ENCODE assay signal across 20 cellular contexts in genomic region chrX:120512627-120513026, GRCh38. TPM values are rescaled to one million over a fixed set of nuclear protein-coding genes. Genes with fewer than 3 reads are reported as not detected.
DNase-seq lines count a peak whose midpoint lies in the region; ATAC-seq and TF ChIP-seq lines count a peak whose summit lies in the region.
"Had no signal": no experiment of that assay in that cellular context is flagged by ENCODE, and none has a peak within 500 bp of the region (broad histone marks: within the 10 kb centered on the region; RNA-seq: fewer than 3 reads in every experiment).

No MANE protein-coding gene starts in this region.

- no peak overlapping the region for H3K27ac Mint-ChIP-seq in Calu3 (ENCODE audit: unreplicated experiment)
- H3K27ac Mint-ChIP-seq: HFFc6 had no signal

- no peaks in the 10 kb centered on the region for H3K4me1 ChIP-seq in muscle layer of duodenum (ENCODE audit: control insufficient read depth in 1 of 2, insufficient read depth in 2 of 2, low read length in 2 of 2)
- H3K4me1 ChIP-seq in esophagus squamous epithelium, result no peaks in the 10 kb centered on the region
- no peaks in the 10 kb centered on the region for H3K4me1 ChIP-seq in lower lobe of right lung
- H3K4me1 ChIP-seq: BE2C had no signal

- peak; percentile 7 for DNase-seq in Calu3
- peak; percentile 46 for DNase-seq in LoVo (ENCODE audit: low spot score)
- peak; percentile 29 for DNase-seq in kidney tubule cell (ENCODE audit: low spot score)
- DNase-seq in esophagus squamous epithelium (lab: John Stamatoyannopoulos, UW), result no peak
- DNase-seq in lower lobe of right lung, result no peak
- no peak for DNase-seq in NCI-H2107 treated with DMSO at 0.1 percent for 48 hours (lab: John Stamatoyannopoulos, UW; ENCODE audit: unreplicated experiment)
- no peak for DNase-seq in SIG-M5 treated with dmso at 0.1 percent for 504 hours (lab: John Stamatoyannopoulos, UW; ENCODE audit: unreplicated experiment)
- DNase-seq: BE2C; CD4-positive, CD25-positive, alpha-beta regulatory T cell; H7; HFFc6; NCI-H1105 treated with DMSO at 0.1 percent for 48 hours; NCI-H1694; NCI-H2081 treated with DMSO at 0.1 percent for 48 hours; NCI-H524; NCI-H82; SHP77 had no signal

- no peak for TF ChIP-seq POLR2A in esophagus squamous epithelium (IDR thresholded peaks at IDR 0.05)

- CTCF ChIA-PET in Calu3 (lab: Charles Lee), result no interaction called here

- H3K4me3 Mint-ChIP-seq in Calu3 (ENCODE audit: low read depth, unreplicated experiment), result no peak overlapping the region
- H3K4me3 Mint-ChIP-seq: CD4-positive, CD25-positive, alpha-beta regulatory T cell; HFFc6 had no signal

- no peak for ATAC-seq in lower lobe of right lung
- ATAC-seq: K562 had no signal

- peaks cover 33% of the 10 kb centered on the region for H3K4me1 Mint-ChIP-seq in Calu3 (ENCODE audit: low read depth, unreplicated experiment)

- no peaks in the 10 kb centered on the region for H3K27me3 Mint-ChIP-seq in Calu3 (ENCODE audit: unreplicated experiment)
- H3K27me3 Mint-ChIP-seq: CD4-positive, CD25-positive, alpha-beta regulatory T cell had no signal

- no peak for TF ChIP-seq CTCF in Calu3 (IDR thresholded peaks at IDR 0.05; ENCODE audit: unreplicated experiment)
- no peak for TF ChIP-seq CTCF in esophagus squamous epithelium (IDR thresholded peaks at IDR 0.05)
- TF ChIP-seq CTCF in lower lobe of right lung (IDR thresholded peaks at IDR 0.05), result no peak

- BruUV-seq in Calu3 (replicated peaks; lab: Mats Ljungman, UMichigan), result no TSS peak

- H3K36me3 ChIP-seq in muscle layer of duodenum (ENCODE audit: control insufficient read depth in 1 of 2, insufficient read depth in 2 of 2, low read length in 2 of 2) (no peaks in the 10 kb centered on the region), esophagus squamous epithelium (no peaks in the 10 kb centered on the region), lower lobe of right lung (no peaks in the 10 kb centered on the region)
- H3K36me3 ChIP-seq: BE2C had no signal

- no peaks in the 10 kb centered on the region for H3K9me3 Mint-ChIP-seq in Calu3 (ENCODE audit: low read depth, unreplicated experiment)
- H3K9me3 Mint-ChIP-seq: CD4-positive, CD25-positive, alpha-beta regulatory T cell; HFFc6 had no signal

- no peaks in the 10 kb centered on the region for H3K27me3 ChIP-seq in muscle layer of duodenum (ENCODE audit: low read depth, low read length)
- H3K27me3 ChIP-seq in esophagus squamous epithelium, result no peaks in the 10 kb centered on the region
- no peaks in the 10 kb centered on the region for H3K27me3 ChIP-seq in lower lobe of right lung (ENCODE audit: low read depth)
- H3K27me3 ChIP-seq: BE2C had no signal

- H3K27ac ChIP-seq in muscle layer of duodenum (ENCODE audit: low read length), result peak overlapping the region; percentile 4
- no peak overlapping the region for H3K27ac ChIP-seq in esophagus squamous epithelium
- H3K27ac ChIP-seq in lower lobe of right lung, result no peak overlapping the region

- H3K9me3 ChIP-seq in muscle layer of duodenum (ENCODE audit: control insufficient read depth in 1 of 2, low read length in 2 of 2), result no peaks in the 10 kb centered on the region
- no peaks in the 10 kb centered on the region for H3K9me3 ChIP-seq in esophagus squamous epithelium
- H3K9me3 ChIP-seq in lower lobe of right lung, result no peaks in the 10 kb centered on the region
- H3K9me3 ChIP-seq: BE2C, Caco-2 had no signal

- H3K4me3 ChIP-seq in muscle layer of duodenum (ENCODE audit: low read depth in 1 of 2, low read length in 2 of 2) (no peak overlapping the region), esophagus squamous epithelium (no peak overlapping the region), lower lobe of right lung (no peak overlapping the region)
- H3K4me3 ChIP-seq: K562 had no signal

- intact Hi-C loops in Calu3 (cut with micrococcal nuclease; ENCODE audit: unreplicated experiment), result loop anchor here (5.0 to 10.0 kb wide), 2 partner anchors 92 to 260 kb away; partner anchors contain the start of gene MCTS1
- intact Hi-C loops in esophagus squamous epithelium (cut with DNase I), result no loop called here
- intact Hi-C loops in lower lobe of right lung (cut with DNase I), result no loop called here

- WGBS in esophagus squamous epithelium, 2 donors, result 70 to 88% methylated on average over 1 to 2 of the region's 2 CpGs

- peaks cover 5% of the 10 kb centered on the region for H3K36me3 Mint-ChIP-seq in Calu3 (ENCODE audit: insufficient read depth, unreplicated experiment)
- H3K36me3 Mint-ChIP-seq: CD4-positive, CD25-positive, alpha-beta regulatory T cell had no signal

RNA-seq across cellular contexts. Expression of gene LAMP2, which starts 43.5 kb away (rescaled TPM):
- total RNA-seq in Calu3 (2022) (120 and 132 TPM in 2 replicates), esophagus squamous epithelium (100 to 1,000 TPM; 112 to 192 (median 117) TPM), lower lobe of right lung (156 TPM)

RNA-seq across cellular contexts. Expression of gene CUL4B, which starts 48.1 kb away (rescaled TPM):
- total RNA-seq in Calu3 (2022) (32.8 and 35.2 TPM in 2 replicates), esophagus squamous epithelium (10 to 100 TPM; 24.7 to 44.9 (median 33.6) TPM), lower lobe of right lung (37.3 TPM)

Comparison
In these comparisons a context has a peak if more than half of its experiments do, and no peak if none do; other contexts are left out.
1. DNase-seq: peak in Calu3 (single experiment), LoVo (single experiment) and kidney tubule cell (single experiment); none in esophagus squamous epithelium (single experiment), lower lobe of right lung (single experiment), NCI-H2107 treated with DMSO at 0.1 percent for 48 hours (single experiment) and SIG-M5 treated with dmso at 0.1 percent for 504 hours (single experiment).